17 cellular contexts compared by ENCODE assay signal in genomic region chr5:633521-633955, GRCh38. TPM values are rescaled to one million over a fixed set of nuclear protein-coding genes. Genes with fewer than 3 reads are reported as not detected.
DNase-seq lines count a peak whose midpoint lies in the region; ATAC-seq and TF ChIP-seq lines count a peak whose summit lies in the region.
"Had no signal": no experiment of that assay in that cellular context is flagged by ENCODE, and none has a peak within 500 bp of the region (broad histone marks: within the 10 kb centered on the region; RNA-seq: fewer than 3 reads in every experiment).

No MANE protein-coding gene starts in this region.

- H3K4me2 ChIP-seq in GM23248 (ENCODE audit: unreplicated experiment), result no peak overlapping the region
- no peak overlapping the region for H3K4me2 ChIP-seq in PC-3 (ENCODE audit: low read length)
- no peak overlapping the region for H3K4me2 ChIP-seq in fibroblast of lung (ENCODE audit: extremely low read depth, insufficient read depth, low read length)

- H3K36me3 Mint-ChIP-seq in neural crest cell (ENCODE audit: low read depth), result peaks cover 7% of the 10 kb centered on the region

- H3K27me3 ChIP-seq in GM23248 (replicated peaks; ENCODE audit: insufficient read depth) (no peaks in the 10 kb centered on the region), PC-3 (ENCODE audit: low read length) (no peaks in the 10 kb centered on the region), fibroblast of lung (ENCODE audit: control insufficient read depth, insufficient read depth, low read length) (no peaks in the 10 kb centered on the region)
- H3K27me3 ChIP-seq: cardiac muscle cell, left lung had no signal

- H3K4me3 ChIP-seq in GM23248 (no peak overlapping the region), PC-3 (ENCODE audit: low read length) (no peak overlapping the region), fibroblast of lung (replicated peaks in 1 of 4; ENCODE audit: control extremely low read depth in 1 of 4, insufficient read depth in 1 of 4, low read depth in 3 of 4, low read length in 4 of 4) (no peak overlapping the region)
- H3K4me3 ChIP-seq: cardiac muscle cell, HAP-1, left lung had no signal

- DNase-seq in GM23248 (peak; percentile 17), PC-3 (peak; percentile 13), fibroblast of lung (ENCODE audit: low read depth in 2 of 2) (peak; percentile 20 to 80), neural crest cell (ENCODE audit: low read depth, low spot score) (peak; percentile 16), HPDE6-E6E7 (ENCODE audit: extremely low spot score) (no peak), NCI-H2081 (lab: John Stamatoyannopoulos, UW) (no peak), ureter (ENCODE audit: low spot score) (no peak), KG1 (lab: John Stamatoyannopoulos, UW) (no peak)
- DNase-seq: activated CD4-positive, alpha-beta memory T cell treated with anti-CD3 and anti-CD28 coated beads, Interleukin-2, amount 10 ng/mL, durations not matched to agents 7 days and 5 days; activated naive CD4-positive, alpha-beta T cell; left lung; NCI-H2081 treated with DMSO at 0.1 percent for 48 hours; stimulated activated naive CD4-positive, alpha-beta T cell treated with Interleukin-2 at 50 U/mL for 16 hours had no signal

- no peak for ATAC-seq in PC-3
- ATAC-seq: left lung had no signal

- intact Hi-C loops in PC-3 (cut with micrococcal nuclease), result no loop called here

- no peaks in the 10 kb centered on the region for H3K9me3 Mint-ChIP-seq in neural crest cell
- H3K9me3 Mint-ChIP-seq: activated CD4-positive, alpha-beta memory T cell treated with anti-CD3 and anti-CD28 coated beads, Interleukin-2, amount 10 ng/mL, durations not matched to agents 7 days and 5 days; CD4-positive, CD25-positive, alpha-beta regulatory T cell had no signal

- no peak for TF ChIP-seq CTCF in PC-3 (conservative IDR thresholded peaks at IDR 0.05; ENCODE audit: low read depth, low read length)
- no peak for TF ChIP-seq CTCF in fibroblast of lung (conservative IDR thresholded peaks at IDR 0.05 in 1 of 2, IDR thresholded peaks at IDR 0.05 in 1 of 2; ENCODE audit: low read depth in 1 of 2, low read length in 2 of 2)
- no peak for TF ChIP-seq CTCF in neural crest cell (conservative IDR thresholded peaks at IDR 0.05)

- no peaks in the 10 kb centered on the region for H3F3A ChIP-seq in GM23248 (ENCODE audit: insufficient read depth)
- H3F3A ChIP-seq in PC-3 (ENCODE audit: low read length, unreplicated experiment), result no peaks in the 10 kb centered on the region

- H3K36me3 ChIP-seq in GM23248 (ENCODE audit: low read depth) (no peaks in the 10 kb centered on the region), PC-3 (ENCODE audit: low read depth, low read length) (peaks cover 23% of the 10 kb centered on the region), fibroblast of lung (ENCODE audit: control insufficient read depth, insufficient read depth, low read length) (peaks cover 5% of the 10 kb centered on the region)

- no TSS peak for BruUV-seq in PC-3 (replicated peaks; lab: Mats Ljungman, UMichigan)

- H3K4me1 Mint-ChIP-seq in neural crest cell, result no peaks in the 10 kb centered on the region
- H3K4me1 Mint-ChIP-seq: activated CD4-positive, alpha-beta memory T cell treated with anti-CD3 and anti-CD28 coated beads, Interleukin-2, amount 10 ng/mL, durations not matched to agents 7 days and 5 days; CD4-positive, CD25-positive, alpha-beta regulatory T cell had no signal

- CTCF ChIA-PET in PC-3 (lab: Charles Lee), result no interaction called here

- H3K4me1 ChIP-seq in GM23248 (ENCODE audit: insufficient read depth) (no peaks in the 10 kb centered on the region), PC-3 (ENCODE audit: insufficient read depth, low read length) (no peaks in the 10 kb centered on the region), fibroblast of lung (ENCODE audit: control insufficient read depth, extremely low read depth, insufficient read depth, low read length) (no peaks in the 10 kb centered on the region)
- H3K4me1 ChIP-seq: HAP-1, left lung had no signal

- H3K27me3 Mint-ChIP-seq in neural crest cell (ENCODE audit: low read depth), result no peaks in the 10 kb centered on the region
- H3K27me3 Mint-ChIP-seq: activated CD4-positive, alpha-beta memory T cell treated with anti-CD3 and anti-CD28 coated beads, Interleukin-2, amount 10 ng/mL, durations not matched to agents 7 days and 5 days; CD4-positive, CD25-positive, alpha-beta regulatory T cell had no signal

- WGBS in GM23248 (ENCODE audit: low coverage in 1 of 2, low lambda C conversion rate in 2 of 2, missing lambda C conversion rate in 2 of 2), 2 experiments, result 80 to 83% methylated on average over 20 of the region's 20 CpGs

- in situ Hi-C loops in GM23248 (cut with MboI), result no loop called here

- H3K79me2 ChIP-seq in GM23248 (ENCODE audit: insufficient read depth) (no peaks in the 10 kb centered on the region), PC-3 (ENCODE audit: low read length) (no peaks in the 10 kb centered on the region), fibroblast of lung (ENCODE audit: control insufficient read depth, insufficient read depth, low read length) (no peaks in the 10 kb centered on the region)

- POLR2A ChIA-PET in PC-3 (lab: Charles Lee; ENCODE audit: unreplicated experiment), result no interaction called here

- H3K27ac Mint-ChIP-seq in neural crest cell (ENCODE audit: unreplicated experiment), result no peak overlapping the region
- H3K27ac Mint-ChIP-seq: activated CD4-positive, alpha-beta memory T cell treated with anti-CD3 and anti-CD28 coated beads, Interleukin-2, amount 10 ng/mL, durations not matched to agents 7 days and 5 days had no signal

- H3K9me3 ChIP-seq in GM23248 (ENCODE audit: low read depth) (no peaks in the 10 kb centered on the region), PC-3 (ENCODE audit: low read length) (no peaks in the 10 kb centered on the region), fibroblast of lung (ENCODE audit: control insufficient read depth, insufficient read depth, low read depth, low read length) (no peaks in the 10 kb centered on the region)
- H3K9me3 ChIP-seq: HAP-1 had no signal

- H3K27ac ChIP-seq in GM23248 (no peak overlapping the region), PC-3 (ENCODE audit: low read length) (no peak overlapping the region), fibroblast of lung (ENCODE audit: insufficient read depth, low read length) (peak overlapping the region; percentile 45)
- H3K27ac ChIP-seq: cardiac muscle cell, HL-60, left lung had no signal

- H3K9ac ChIP-seq in GM23248 (no peak overlapping the region), PC-3 (ENCODE audit: low read length) (no peak overlapping the region), fibroblast of lung (ENCODE audit: insufficient read depth, low read length) (no peak overlapping the region)

- H3K4me3 Mint-ChIP-seq in neural crest cell, result no peak overlapping the region
- H3K4me3 Mint-ChIP-seq: activated CD4-positive, alpha-beta memory T cell treated with anti-CD3 and anti-CD28 coated beads, Interleukin-2, amount 10 ng/mL, durations not matched to agents 7 days and 5 days; CD4-positive, CD25-positive, alpha-beta regulatory T cell had no signal

- H3K9me2 ChIP-seq in GM23248 (ENCODE audit: insufficient read depth), result no peaks in the 10 kb centered on the region
- no peaks in the 10 kb centered on the region for H3K9me2 ChIP-seq in PC-3 (replicated peaks; ENCODE audit: low read length)

- H2AFZ ChIP-seq in GM23248, result no peak overlapping the region
- no peak overlapping the region for H2AFZ ChIP-seq in PC-3 (ENCODE audit: low read length)
- H2AFZ ChIP-seq in fibroblast of lung (ENCODE audit: low read length), result no peak overlapping the region

- H4K20me1 ChIP-seq in GM23248 (ENCODE audit: insufficient read depth), result no peaks in the 10 kb centered on the region
- H4K20me1 ChIP-seq in PC-3 (ENCODE audit: low read length), result no peaks in the 10 kb centered on the region
- H4K20me1 ChIP-seq in fibroblast of lung (ENCODE audit: control insufficient read depth, extremely low read depth, insufficient read depth, low read length), result no peaks in the 10 kb centered on the region

RNA-seq across cellular contexts. Expression of gene CEP72, which starts 21.4 kb away (rescaled TPM):
- total RNA-seq in GM23248 (2014; rRNA removed; shearing (Covaris generic)), result 1.7 and 7.2 TPM in 2 replicates
- polyA plus RNA-seq in GM23248 (2016; fragmentation: Nextera tagmentation; extraction: Ambion mirVana) (1.7 and 2.4 TPM in 2 replicates), fibroblast of lung (0.92 and 2.4 TPM in 2 replicates)
- total RNA-seq in PC-3 (2014; rRNA removed) (17.3 and 23.6 TPM in 2 replicates), fibroblast of lung (1.5 and 2.5 TPM in 2 replicates), neural crest cell (27.2 and 29.4 TPM in 2 replicates), ureter (10.9 TPM)
- polyA plus RNA-seq in fibroblast of lung (2012), result 0.79 and 2.3 TPM in 2 replicates
- 1.3 and 14.6 TPM in 2 replicates for polyA minus RNA-seq in fibroblast of lung (ENCODE audit: low replicate concordance)

RNA-seq across cellular contexts. Expression of gene TPPP, which starts 59.6 kb away (rescaled TPM):
- 0.13 TPM in 1 of 2 replicates, not detected in the other for total RNA-seq in GM23248 (2014; rRNA removed; shearing (Covaris generic))
- polyA plus RNA-seq in GM23248 (2016; fragmentation: Nextera tagmentation; extraction: Ambion mirVana) (not detected in 2 replicates), fibroblast of lung (0.06 and 0.11 TPM in 2 replicates)
- total RNA-seq in PC-3 (2014; rRNA removed) (1.7 and 1.9 TPM in 2 replicates), fibroblast of lung (0.17 and 0.26 TPM in 2 replicates), neural crest cell (2.6 and 2.7 TPM in 2 replicates), ureter (7.5 TPM)
- 0.06 and 0.27 TPM in 2 replicates for polyA plus RNA-seq in fibroblast of lung (2012)
- 0.52 TPM in 1 of 2 replicates, not detected in the other for polyA minus RNA-seq in fibroblast of lung (ENCODE audit: low replicate concordance)

Comparison
In these comparisons a context has a peak if more than half of its experiments do, and no peak if none do; other contexts are left out.
1. DNase-seq: peak in GM23248 (single experiment), PC-3 (single experiment), fibroblast of lung (2 of 2) and neural crest cell (single experiment); none in HPDE6-E6E7 (single experiment), NCI-H2081 (0 of 2), ureter (single experiment) and KG1 (single experiment).